Comparison of ENCODE assay signal across 1 cellular context in the genomic region with DNA sequence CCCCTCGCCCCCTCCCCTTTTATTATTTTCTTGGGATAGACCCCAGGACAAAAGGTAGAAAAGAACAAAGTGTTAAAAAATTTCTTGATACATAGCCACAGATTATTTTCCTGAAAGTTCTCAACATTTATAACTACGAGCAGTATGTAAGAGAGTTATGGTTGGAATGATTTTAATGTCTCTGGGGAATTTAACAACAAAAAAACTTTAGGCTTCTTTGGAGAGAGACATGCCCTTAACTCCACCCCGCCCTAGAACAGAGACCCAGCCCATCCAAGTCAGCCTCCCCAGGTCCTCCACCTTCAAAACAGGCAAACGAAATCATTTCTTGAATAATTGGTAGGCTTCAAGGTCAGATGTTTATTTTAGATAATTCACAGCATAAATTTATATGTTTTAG.
TF ChIP-seq lines count a peak whose summit lies in the region.

No MANE protein-coding gene starts in this region.

TF ChIP-seq in WTC11, 78 proteins besides CTCF, POLR2A, EP300 and RAD21 (continued from another document):
- TF ChIP-seq, protein P1, sequence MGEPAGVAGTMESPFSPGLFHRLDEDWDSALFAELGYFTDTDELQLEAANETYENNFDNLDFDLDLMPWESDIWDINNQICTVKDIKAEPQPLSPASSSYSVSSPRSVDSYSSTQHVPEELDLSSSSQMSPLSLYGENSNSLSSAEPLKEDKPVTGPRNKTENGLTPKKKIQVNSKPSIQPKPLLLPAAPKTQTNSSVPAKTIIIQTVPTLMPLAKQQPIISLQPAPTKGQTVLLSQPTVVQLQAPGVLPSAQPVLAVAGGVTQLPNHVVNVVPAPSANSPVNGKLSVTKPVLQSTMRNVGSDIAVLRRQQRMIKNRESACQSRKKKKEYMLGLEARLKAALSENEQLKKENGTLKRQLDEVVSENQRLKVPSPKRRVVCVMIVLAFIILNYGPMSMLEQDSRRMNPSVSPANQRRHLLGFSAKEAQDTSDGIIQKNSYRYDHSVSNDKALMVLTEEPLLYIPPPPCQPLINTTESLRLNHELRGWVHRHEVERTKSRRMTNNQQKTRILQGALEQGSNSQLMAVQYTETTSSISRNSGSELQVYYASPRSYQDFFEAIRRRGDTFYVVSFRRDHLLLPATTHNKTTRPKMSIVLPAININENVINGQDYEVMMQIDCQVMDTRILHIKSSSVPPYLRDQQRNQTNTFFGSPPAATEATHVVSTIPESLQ (CRISPR knock-in tag; IDR thresholded peaks at IDR 0.05) = no peak
- TF ChIP-seq TP53 (CRISPR knock-in tag; IDR thresholded peaks at IDR 0.05) (no peak), ZNF138 (CRISPR knock-in tag; conservative IDR thresholded peaks at IDR 0.05) (no peak), SOX15 (CRISPR knock-in tag; IDR thresholded peaks at IDR 0.05) (no peak)
- TF ChIP-seq, protein P2, sequence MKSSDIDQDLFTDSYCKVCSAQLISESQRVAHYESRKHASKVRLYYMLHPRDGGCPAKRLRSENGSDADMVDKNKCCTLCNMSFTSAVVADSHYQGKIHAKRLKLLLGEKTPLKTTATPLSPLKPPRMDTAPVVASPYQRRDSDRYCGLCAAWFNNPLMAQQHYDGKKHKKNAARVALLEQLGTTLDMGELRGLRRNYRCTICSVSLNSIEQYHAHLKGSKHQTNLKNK (CRISPR knock-in tag; IDR thresholded peaks at IDR 0.05) = no peak
- TF ChIP-seq, protein P3, sequence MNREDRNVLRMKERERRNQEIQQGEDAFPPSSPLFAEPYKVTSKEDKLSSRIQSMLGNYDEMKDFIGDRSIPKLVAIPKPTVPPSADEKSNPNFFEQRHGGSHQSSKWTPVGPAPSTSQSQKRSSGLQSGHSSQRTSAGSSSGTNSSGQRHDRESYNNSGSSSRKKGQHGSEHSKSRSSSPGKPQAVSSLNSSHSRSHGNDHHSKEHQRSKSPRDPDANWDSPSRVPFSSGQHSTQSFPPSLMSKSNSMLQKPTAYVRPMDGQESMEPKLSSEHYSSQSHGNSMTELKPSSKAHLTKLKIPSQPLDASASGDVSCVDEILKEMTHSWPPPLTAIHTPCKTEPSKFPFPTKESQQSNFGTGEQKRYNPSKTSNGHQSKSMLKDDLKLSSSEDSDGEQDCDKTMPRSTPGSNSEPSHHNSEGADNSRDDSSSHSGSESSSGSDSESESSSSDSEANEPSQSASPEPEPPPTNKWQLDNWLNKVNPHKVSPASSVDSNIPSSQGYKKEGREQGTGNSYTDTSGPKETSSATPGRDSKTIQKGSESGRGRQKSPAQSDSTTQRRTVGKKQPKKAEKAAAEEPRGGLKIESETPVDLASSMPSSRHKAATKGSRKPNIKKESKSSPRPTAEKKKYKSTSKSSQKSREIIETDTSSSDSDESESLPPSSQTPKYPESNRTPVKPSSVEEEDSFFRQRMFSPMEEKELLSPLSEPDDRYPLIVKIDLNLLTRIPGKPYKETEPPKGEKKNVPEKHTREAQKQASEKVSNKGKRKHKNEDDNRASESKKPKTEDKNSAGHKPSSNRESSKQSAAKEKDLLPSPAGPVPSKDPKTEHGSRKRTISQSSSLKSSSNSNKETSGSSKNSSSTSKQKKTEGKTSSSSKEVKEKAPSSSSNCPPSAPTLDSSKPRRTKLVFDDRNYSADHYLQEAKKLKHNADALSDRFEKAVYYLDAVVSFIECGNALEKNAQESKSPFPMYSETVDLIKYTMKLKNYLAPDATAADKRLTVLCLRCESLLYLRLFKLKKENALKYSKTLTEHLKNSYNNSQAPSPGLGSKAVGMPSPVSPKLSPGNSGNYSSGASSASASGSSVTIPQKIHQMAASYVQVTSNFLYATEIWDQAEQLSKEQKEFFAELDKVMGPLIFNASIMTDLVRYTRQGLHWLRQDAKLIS (CRISPR knock-in tag; IDR thresholded peaks at IDR 0.05; ENCODE audit: borderline replicate concordance) = no peak
- TF ChIP-seq, protein P4, sequence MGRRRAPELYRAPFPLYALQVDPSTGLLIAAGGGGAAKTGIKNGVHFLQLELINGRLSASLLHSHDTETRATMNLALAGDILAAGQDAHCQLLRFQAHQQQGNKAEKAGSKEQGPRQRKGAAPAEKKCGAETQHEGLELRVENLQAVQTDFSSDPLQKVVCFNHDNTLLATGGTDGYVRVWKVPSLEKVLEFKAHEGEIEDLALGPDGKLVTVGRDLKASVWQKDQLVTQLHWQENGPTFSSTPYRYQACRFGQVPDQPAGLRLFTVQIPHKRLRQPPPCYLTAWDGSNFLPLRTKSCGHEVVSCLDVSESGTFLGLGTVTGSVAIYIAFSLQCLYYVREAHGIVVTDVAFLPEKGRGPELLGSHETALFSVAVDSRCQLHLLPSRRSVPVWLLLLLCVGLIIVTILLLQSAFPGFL (CRISPR knock-in tag; IDR thresholded peaks at IDR 0.05; ENCODE audit: borderline replicate concordance) = no peak
- TF ChIP-seq, protein P5, sequence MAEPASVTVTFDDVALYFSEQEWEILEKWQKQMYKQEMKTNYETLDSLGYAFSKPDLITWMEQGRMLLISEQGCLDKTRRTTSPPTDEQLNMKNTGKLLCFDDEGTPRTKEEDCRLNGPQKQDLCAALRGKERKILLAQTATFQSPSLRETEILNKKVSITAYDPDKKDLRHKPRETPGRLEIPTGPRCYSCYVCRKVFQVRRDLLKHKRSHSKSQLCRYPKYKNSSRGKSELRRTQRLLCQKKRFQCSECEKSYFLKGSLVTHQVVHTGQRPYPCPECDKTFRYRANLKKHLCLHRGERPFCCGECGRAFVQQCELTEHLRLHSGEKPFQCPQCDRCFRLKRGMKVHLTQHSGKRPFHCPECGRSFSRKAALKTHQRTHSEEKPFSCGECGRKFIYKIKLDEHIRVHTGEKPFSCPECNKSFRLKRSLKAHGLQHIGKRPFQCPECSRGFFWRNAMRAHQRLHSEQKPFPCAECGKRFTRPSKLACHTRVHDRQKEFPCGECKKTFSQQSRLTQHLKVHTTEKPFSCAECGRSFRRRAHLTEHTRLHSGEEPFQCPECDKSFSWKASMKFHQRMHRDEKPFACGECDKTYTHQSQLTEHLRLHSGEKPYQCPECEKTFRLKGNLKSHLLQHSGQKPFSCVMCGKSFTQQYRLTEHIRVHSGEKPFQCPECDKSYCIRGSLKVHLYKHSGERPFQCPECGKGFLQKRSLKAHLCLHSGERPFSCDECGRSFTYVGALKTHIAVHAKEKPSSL (CRISPR knock-in tag; conservative IDR thresholded peaks at IDR 0.05) = no peak
- TF ChIP-seq, protein P6, sequence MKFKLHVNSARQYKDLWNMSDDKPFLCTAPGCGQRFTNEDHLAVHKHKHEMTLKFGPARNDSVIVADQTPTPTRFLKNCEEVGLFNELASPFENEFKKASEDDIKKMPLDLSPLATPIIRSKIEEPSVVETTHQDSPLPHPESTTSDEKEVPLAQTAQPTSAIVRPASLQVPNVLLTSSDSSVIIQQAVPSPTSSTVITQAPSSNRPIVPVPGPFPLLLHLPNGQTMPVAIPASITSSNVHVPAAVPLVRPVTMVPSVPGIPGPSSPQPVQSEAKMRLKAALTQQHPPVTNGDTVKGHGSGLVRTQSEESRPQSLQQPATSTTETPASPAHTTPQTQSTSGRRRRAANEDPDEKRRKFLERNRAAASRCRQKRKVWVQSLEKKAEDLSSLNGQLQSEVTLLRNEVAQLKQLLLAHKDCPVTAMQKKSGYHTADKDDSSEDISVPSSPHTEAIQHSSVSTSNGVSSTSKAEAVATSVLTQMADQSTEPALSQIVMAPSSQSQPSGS (CRISPR knock-in tag; IDR thresholded peaks at IDR 0.05; ENCODE audit: borderline replicate concordance, low read depth) = no peak
TF ChIP-seq in WTC11: peak in this region for 0.
